8 cellular contexts compared by ENCODE assay signal in genomic region chr9:77433675-77434445, GRCh38.
DNase-seq lines count a peak whose midpoint lies in the region; ATAC-seq and TF ChIP-seq lines count a peak whose summit lies in the region.

No MANE protein-coding gene starts in this region.

- DNase-seq in A172 (ENCODE audit: low spot score), result peak; percentile 65
- no peak for DNase-seq in GM12864 (ENCODE audit: low read depth)
- peak; percentile 62 for DNase-seq in NCI-H2029 (lab: John Stamatoyannopoulos, UW)
- DNase-seq in ecto neural progenitor cell (ENCODE audit: low spot score), result peak; percentile 66
- peak; percentile 78 to 83 for DNase-seq in lung microvascular endothelial cell (ENCODE audit: low read depth in 2 of 2)
- peak; percentile 54 for DNase-seq in stimulated activated CD8-positive, alpha-beta memory T cell treated with anti-CD3 and anti-CD28 coated beads, Interleukin-4, amount 100 ng/mL, for 48 hours

- peak; percentile 88 for ATAC-seq in HG02610 (IDR thresholded peaks at IDR 0.05; ENCODE audit: unreplicated experiment)

- H3K4me3 ChIP-seq in GM12864 (ENCODE audit: low read depth, low read length) (no peak overlapping the region), WI38 (ENCODE audit: low read depth, low read length) (no peak overlapping the region)

- TF ChIP-seq CTCF in GM12864 (IDR thresholded peaks at IDR 0.05; ENCODE audit: low read depth, low read length, missing control alignments) (peak; percentile 91), WI38 (IDR thresholded peaks at IDR 0.05; ENCODE audit: low read depth, low read length) (peak; percentile 100)
